Comparison of ENCODE assay signal across 8 cellular contexts in the genomic region with DNA sequence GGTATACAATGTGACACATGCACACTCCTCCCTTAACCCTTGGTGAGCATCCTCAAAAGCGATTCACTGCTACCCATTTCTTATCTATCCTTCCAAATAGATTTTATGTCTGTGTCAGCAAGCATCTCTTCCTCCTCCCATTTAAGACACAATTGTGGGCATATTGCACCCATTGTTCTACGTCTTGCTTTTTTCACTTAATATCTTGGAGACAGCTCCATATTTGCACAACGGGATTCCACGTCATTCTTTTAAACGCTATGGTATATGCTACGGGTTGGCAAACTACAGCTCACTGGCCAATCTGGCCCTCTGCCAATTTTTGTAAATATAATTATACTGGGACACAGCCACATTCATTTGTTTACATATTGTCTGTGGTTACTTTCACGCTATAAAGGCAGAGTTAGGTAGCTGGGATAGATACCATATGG.
A peak's percentile ranks its signal among the peaks of the same experiment; 100 is the strongest.
DNase-seq lines count a peak whose midpoint lies in the region; ATAC-seq and TF ChIP-seq lines count a peak whose summit lies in the region.

No MANE protein-coding gene starts in this region.

- intact Hi-C loops in left ventricle myocardium inferior (cut with micrococcal nuclease): no loop called here
- intact Hi-C loops in left cardiac atrium (cut with DNase I): no loop called here
- intact Hi-C loops in spleen (cut with DNase I; ENCODE audit: low total_unique reads): no loop called here

- no peak for TF ChIP-seq POLR2A in spleen (IDR thresholded peaks at IDR 0.05)

- no peaks in the 10 kb centered on the region for H3K36me3 ChIP-seq in left ventricle myocardium inferior
- H3K36me3 ChIP-seq in spleen: peaks cover 0 to 11% (median 0%) of the 10 kb centered on the region in 6 donors

- H3K27me3 ChIP-seq in left ventricle myocardium inferior (ENCODE audit: low read depth): no peaks in the 10 kb centered on the region
- no peaks in the 10 kb centered on the region for H3K27me3 ChIP-seq in spleen (replicated peaks in 1 of 7)

- WGBS in spleen, 5 donors: 31 to 45% (median 33%) methylated on average over 7 of the region's 7 CpGs

- H3K4me3 ChIP-seq in left ventricle myocardium inferior (peak overlapping the region; percentile 52), epithelial cell of esophagus (ENCODE audit: low read length) (peak overlapping the region; percentile 15), spleen (peak overlapping the region in 1 of 8 donors; percentile 60)

- H3K9me3 ChIP-seq in left ventricle myocardium inferior (replicated peaks) (no peaks in the 10 kb centered on the region), spleen (no peaks in the 10 kb centered on the region)

- TF ChIP-seq CTCF in left ventricle myocardium inferior (IDR thresholded peaks at IDR 0.05; ENCODE audit: borderline replicate concordance) (no peak), epithelial cell of esophagus (IDR thresholded peaks at IDR 0.05; ENCODE audit: insufficient read depth, low read depth, low read length, missing control alignments) (no peak), spleen (IDR thresholded peaks at IDR 0.05 in 8 of 11, conservative IDR thresholded peaks at IDR 0.05 in 3 of 11) (no peak)

- H3K27ac ChIP-seq in left ventricle myocardium inferior (replicated peaks): peak overlapping the region; percentile 92
- peak overlapping the region; percentile 49 to 89 (median 86) for H3K27ac ChIP-seq in spleen

- H3K4me1 ChIP-seq in left ventricle myocardium inferior (peaks cover 94% of the 10 kb centered on the region), spleen (peaks cover 77 to 100% (median 96%) of the 10 kb centered on the region in 6 donors)

- no peak for DNase-seq in left ventricle myocardium inferior
- no peak for DNase-seq in left cardiac atrium
- DNase-seq in RKO (ENCODE audit: low spot score): peak; percentile 75
- peak; percentile 74 for DNase-seq in epithelial cell of esophagus (ENCODE audit: low read depth)
- no peak for DNase-seq in spleen
- no peak for DNase-seq in stimulated activated CD4-positive, alpha-beta T cell treated with anti-CD3 and anti-CD28 coated beads, Interleukin-4, amount 100 ng/mL, for 24 hours

- ATAC-seq in left cardiac atrium: no peak
- ATAC-seq in HG03439 (IDR thresholded peaks at IDR 0.05; ENCODE audit: unreplicated experiment): no peak
- ATAC-seq in HG02970 (IDR thresholded peaks at IDR 0.05; ENCODE audit: low FRiP score, unreplicated experiment): no peak

Comparison
In these comparisons a context has a peak if more than half of its experiments do, and no peak if none do; other contexts are left out.
1. DNase-seq: peak in RKO (single experiment) and epithelial cell of esophagus (single experiment); none in left ventricle myocardium inferior (single experiment), left cardiac atrium (single experiment), spleen (single experiment) and stimulated activated CD4-positive, alpha-beta T cell treated with anti-CD3 and anti-CD28 coated beads, Interleukin-4, amount 100 ng/mL, for 24 hours (single experiment).